1 cellular context compared by ENCODE assay signal in genomic region chr12:71958056-71958455, GRCh38.
TF ChIP-seq lines count a peak whose summit lies in the region.

No MANE protein-coding gene starts in this region.

TF ChIP-seq in HepG2, 621 proteins besides CTCF, POLR2A, EP300 and RAD21:
- TF ChIP-seq ZBTB43 (CRISPR knock-in tag; conservative IDR thresholded peaks at IDR 0.05) (no peak), MBNL3 (CRISPR knock-in tag; conservative IDR thresholded peaks at IDR 0.05) (no peak), NAIF1 (CRISPR knock-in tag; IDR thresholded peaks at IDR 0.05; ENCODE audit: borderline replicate concordance) (no peak), ELF3 (CRISPR knock-in tag; IDR thresholded peaks at IDR 0.05) (0 out of 2 replicates have a peak, but pooled peaks have one; percentile 17), ZBTB20 (CRISPR knock-in tag; IDR thresholded peaks at IDR 0.05; ENCODE audit: borderline replicate concordance, low read depth) (no peak)
- TF ChIP-seq, protein P1, sequence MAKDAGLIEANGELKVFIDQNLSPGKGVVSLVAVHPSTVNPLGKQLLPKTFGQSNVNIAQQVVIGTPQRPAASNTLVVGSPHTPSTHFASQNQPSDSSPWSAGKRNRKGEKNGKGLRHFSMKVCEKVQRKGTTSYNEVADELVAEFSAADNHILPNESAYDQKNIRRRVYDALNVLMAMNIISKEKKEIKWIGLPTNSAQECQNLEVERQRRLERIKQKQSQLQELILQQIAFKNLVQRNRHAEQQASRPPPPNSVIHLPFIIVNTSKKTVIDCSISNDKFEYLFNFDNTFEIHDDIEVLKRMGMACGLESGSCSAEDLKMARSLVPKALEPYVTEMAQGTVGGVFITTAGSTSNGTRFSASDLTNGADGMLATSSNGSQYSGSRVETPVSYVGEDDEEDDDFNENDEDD (CRISPR knock-in tag; IDR thresholded peaks at IDR 0.05; ENCODE audit: borderline replicate concordance) = no peak
